Comparison of ENCODE assay signal across 14 cellular contexts in the genomic region with DNA sequence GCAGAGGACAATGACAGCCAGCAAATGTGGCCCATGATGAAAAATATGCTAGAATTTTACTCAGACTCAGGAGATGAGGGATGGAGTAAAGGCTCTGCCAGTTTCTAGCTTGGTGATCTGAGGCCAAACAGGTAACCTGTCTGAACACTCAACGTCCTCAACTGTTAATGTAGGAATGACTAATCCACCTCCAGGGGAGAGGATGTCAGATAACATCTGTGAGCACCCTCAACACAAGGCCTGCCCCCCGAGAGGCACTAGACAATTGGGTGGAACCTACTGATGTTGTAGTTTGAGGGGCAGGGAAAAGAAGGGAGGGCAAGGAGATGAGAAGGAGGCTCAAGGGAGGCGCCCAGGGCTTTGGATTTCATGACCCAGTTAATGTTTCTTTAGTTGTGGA.
DNase-seq lines count a peak whose midpoint lies in the region; ATAC-seq and TF ChIP-seq lines count a peak whose summit lies in the region.
"Had no signal": no experiment of that assay in that cellular context is flagged by ENCODE, and none has a peak within 500 bp of the region (broad histone marks: within the 10 kb centered on the region; RNA-seq: fewer than 3 reads in every experiment).

No MANE protein-coding gene starts in this region.

- H2BK120ac ChIP-seq in trophoblast cell (ENCODE audit: insufficient read depth, low read length, poor library complexity): no peak overlapping the region

- no peak for TF ChIP-seq CTCF in RWPE2 (IDR thresholded peaks at IDR 0.05; ENCODE audit: poor library complexity, severe bottlenecking)

- no peaks in the 10 kb centered on the region for H3K79me1 ChIP-seq in trophoblast cell (ENCODE audit: low read length)

- H4K8ac ChIP-seq in trophoblast cell (ENCODE audit: low read depth, low read length): no peak overlapping the region

- H3K23ac ChIP-seq in trophoblast cell (ENCODE audit: low read length): no peak overlapping the region

- no peak overlapping the region for H2BK5ac ChIP-seq in trophoblast cell (ENCODE audit: low read depth, low read length, poor library complexity)

- ATAC-seq in RWPE2 (ENCODE audit: low read depth): peak; percentile 57; the same call in 1 of the 3 replicates
- no peak for ATAC-seq in GM19035 (IDR thresholded peaks at IDR 0.05; ENCODE audit: unreplicated experiment)

- peak; percentile 58 for DNase-seq in Daoy (ENCODE audit: low read depth)
- peak; percentile 78 for DNase-seq in M059J (ENCODE audit: low read depth)
- DNase-seq in RWPE2 (ENCODE audit: low spot score): no peak
- peak; percentile 15 for DNase-seq in kidney tubule cell (ENCODE audit: low spot score)
- no peak for DNase-seq in NCI-H1092 treated with DMSO at 0.1 percent for 48 hours (lab: John Stamatoyannopoulos, UW)
- no peak for DNase-seq in trophoblast cell
- DNase-seq in HT-29 (ENCODE audit: low spot score): no peak
- DNase-seq: ACHN; Caco-2; CD4-positive, alpha-beta T cell; GF-D8; H9 had no signal

- no peak overlapping the region for H4K91ac ChIP-seq in trophoblast cell (ENCODE audit: low read depth, low read length)

- no peak overlapping the region for H3K9ac ChIP-seq in trophoblast cell (ENCODE audit: low read length)

- H3K27me3 ChIP-seq in RWPE2 (ENCODE audit: insufficient read depth, poor library complexity, severe bottlenecking): no peaks in the 10 kb centered on the region
- no peaks in the 10 kb centered on the region for H3K27me3 ChIP-seq in trophoblast cell (ENCODE audit: insufficient read depth, low read length)

- H3K4ac ChIP-seq in trophoblast cell (ENCODE audit: low read depth, low read length): no peak overlapping the region

- H2AFZ ChIP-seq in trophoblast cell (ENCODE audit: insufficient read depth, low read length, poor library complexity): no peak overlapping the region

- H3K36me3 ChIP-seq in RWPE2 (ENCODE audit: low read depth): no peaks in the 10 kb centered on the region
- H3K36me3 ChIP-seq in trophoblast cell (ENCODE audit: control insufficient read depth in 1 of 2, insufficient read depth in 2 of 2, low read length in 2 of 2): no peaks in the 10 kb centered on the region

- H3K4me3 ChIP-seq in RWPE2 (ENCODE audit: severe bottlenecking): no peak overlapping the region
- no peak overlapping the region for H3K4me3 ChIP-seq in trophoblast cell (ENCODE audit: low read depth, low read length)

- H3K4me1 ChIP-seq in RWPE2 (ENCODE audit: insufficient read depth, poor library complexity, severe bottlenecking): peaks cover 5% of the 10 kb centered on the region
- no peaks in the 10 kb centered on the region for H3K4me1 ChIP-seq in trophoblast cell (ENCODE audit: control insufficient read depth in 1 of 2, insufficient read depth in 2 of 2, low read length in 2 of 2)
- H3K4me1 ChIP-seq: Caco-2 had no signal

- H3K79me2 ChIP-seq in trophoblast cell (ENCODE audit: control insufficient read depth, insufficient read depth, low read length, poor library complexity): no peaks in the 10 kb centered on the region

- H4K12ac ChIP-seq in trophoblast cell (ENCODE audit: low read depth, low read length): no peak overlapping the region

- no peak overlapping the region for H2BK12ac ChIP-seq in trophoblast cell (ENCODE audit: low read length)

- H3K18ac ChIP-seq in trophoblast cell (ENCODE audit: low read length): no peak overlapping the region

- H3K4me2 ChIP-seq in trophoblast cell (ENCODE audit: low read length): no peak overlapping the region

- H3K14ac ChIP-seq in trophoblast cell (ENCODE audit: low read length): no peak overlapping the region

- no CpG with 5 or more reads among the region's 3 CpGs for WGBS in trophoblast cell (ENCODE audit: extremely low coverage, insufficient coverage, insufficient read length)

- no peak overlapping the region for H2AK5ac ChIP-seq in trophoblast cell (ENCODE audit: low read length)

- no peaks in the 10 kb centered on the region for H3K9me3 ChIP-seq in RWPE2 (ENCODE audit: severe bottlenecking)
- no peaks in the 10 kb centered on the region for H3K9me3 ChIP-seq in trophoblast cell (ENCODE audit: insufficient read depth, low read depth, low read length)
- H3K9me3 ChIP-seq: Caco-2 had no signal

- H3K27ac ChIP-seq in RWPE2 (ENCODE audit: poor library complexity, severe bottlenecking) (no peak overlapping the region), trophoblast cell (ENCODE audit: low read depth, low read length) (no peak overlapping the region)
- H3K27ac ChIP-seq: C4-2B had no signal

Comparison
In these comparisons a context has a peak if more than half of its experiments do, and no peak if none do; other contexts are left out.
1. DNase-seq: peak in Daoy (single experiment), M059J (single experiment) and kidney tubule cell (single experiment); none in RWPE2 (single experiment), NCI-H1092 treated with DMSO at 0.1 percent for 48 hours (single experiment), trophoblast cell (0 of 2) and HT-29 (single experiment).